In genomic region chr5:21219966-21220365, GRCh38 we compare ENCODE assay signal across 1 cellular context.
TF ChIP-seq lines count a peak whose summit lies in the region.

No MANE protein-coding gene starts in this region.

TF ChIP-seq in SK-N-SH, 30 proteins besides CTCF, POLR2A, EP300 and RAD21 (continued from another document):
- no peak for TF ChIP-seq USF1 (IDR thresholded peaks at IDR 0.05; ENCODE audit: borderline replicate concordance, low read depth)
- TF ChIP-seq GATA2 (CRISPR knock-in tag; IDR thresholded peaks at IDR 0.05) = peak; percentile 31; the same call in 1 of the 2 replicates
TF ChIP-seq in SK-N-SH: peak in this region for 1.
